In genomic region chr6:49966334-49966733, GRCh38 we compare ENCODE assay signal across 20 cellular contexts. TPM values are rescaled to one million over a fixed set of nuclear protein-coding genes. Genes with fewer than 3 reads are reported as not detected.
DNase-seq lines count a peak whose midpoint lies in the region; ATAC-seq and TF ChIP-seq lines count a peak whose summit lies in the region.
"Had no signal": no experiment of that assay in that cellular context is flagged by ENCODE, and none has a peak within 500 bp of the region (broad histone marks: within the 10 kb centered on the region; RNA-seq: fewer than 3 reads in every experiment).

No MANE protein-coding gene starts in this region.

- H3K27ac Mint-ChIP-seq in Calu3 (ENCODE audit: unreplicated experiment) (peak overlapping the region; percentile 43), endodermal cell (no peak overlapping the region)
- H3K27ac Mint-ChIP-seq: CD14-positive monocyte; CD8-positive, alpha-beta T cell; HFFc6; IgD-negative memory B cell had no signal

- H3K36me3 Mint-ChIP-seq in Calu3 (ENCODE audit: insufficient read depth, unreplicated experiment) = no peaks in the 10 kb centered on the region
- H3K36me3 Mint-ChIP-seq in endodermal cell (ENCODE audit: low read depth) = no peaks in the 10 kb centered on the region
- H3K36me3 Mint-ChIP-seq: CD14-positive monocyte; CD8-positive, alpha-beta T cell; IgD-negative memory B cell had no signal

- 29% methylated on average over 1 of the region's 2 CpGs for WGBS in HUES64
- 16 to 30% methylated on average over 2 of the region's 2 CpGs for WGBS in endodermal cell (ENCODE audit: insufficient coverage in 1 of 2, insufficient read length in 1 of 2), 2 experiments
- WGBS in suprapubic skin = 41% methylated on average over 2 of the region's 2 CpGs

- no peak for DNase-seq in Calu3
- peak; percentile 44 for DNase-seq in endodermal cell
- no peak for DNase-seq in suprapubic skin (ENCODE audit: low spot score in 2 of 2)
- no peak for DNase-seq in NCI-H1436 (lab: John Stamatoyannopoulos, UW)
- no peak for DNase-seq in head of caudate nucleus
- DNase-seq: CD8-positive, alpha-beta T cell; COR-L47; DND-41; GDM1; HCEC 1CT; HFFc6 had no signal

- H3K27ac ChIP-seq in HUES64 (ENCODE audit: low read depth, low read length) (peak overlapping the region; percentile 82; the same call in 1 of the 2 replicates), endodermal cell (ENCODE audit: low read depth, low read length) (no peak overlapping the region), iPS-18a (ENCODE audit: low read length) (peak overlapping the region; percentile 64), suprapubic skin (no peak overlapping the region)
- H3K27ac ChIP-seq: 22Rv1, HL-60 had no signal

- H3K4me3 ChIP-seq in HUES64 (ENCODE audit: low read length) = 0 out of 2 replicates have a peak overlapping the region, but pooled peaks have one; percentile 9
- H3K4me3 ChIP-seq in endodermal cell (ENCODE audit: low read length) = no peak overlapping the region
- H3K4me3 ChIP-seq in iPS-18a (ENCODE audit: low read length) = peak overlapping the region; percentile 1
- H3K4me3 ChIP-seq in suprapubic skin = no peak overlapping the region

- H3K9me3 Mint-ChIP-seq in Calu3 (ENCODE audit: low read depth, unreplicated experiment) (no peaks in the 10 kb centered on the region), endodermal cell (no peaks in the 10 kb centered on the region)

- TF ChIP-seq EP300 in suprapubic skin (IDR thresholded peaks at IDR 0.05) = no peak

- H3K27me3 Mint-ChIP-seq in Calu3 (ENCODE audit: unreplicated experiment) (no peaks in the 10 kb centered on the region), endodermal cell (ENCODE audit: insufficient read depth) (no peaks in the 10 kb centered on the region)
- H3K27me3 Mint-ChIP-seq: IgD-negative memory B cell had no signal

- intact Hi-C loops in Calu3 (cut with micrococcal nuclease; ENCODE audit: unreplicated experiment) (no loop called here), head of caudate nucleus (cut with DNase I) (no loop called here)

- H3K27me3 ChIP-seq in HUES64 (ENCODE audit: insufficient read depth, low read length) (no peaks in the 10 kb centered on the region), endodermal cell (ENCODE audit: control insufficient read depth, insufficient read depth, low read length, poor library complexity, severe bottlenecking) (no peaks in the 10 kb centered on the region), iPS-18a (ENCODE audit: control insufficient read depth, insufficient read depth, low read length) (no peaks in the 10 kb centered on the region), suprapubic skin (no peaks in the 10 kb centered on the region)

- H3K4me1 ChIP-seq in HUES64 (ENCODE audit: insufficient read depth, low read length) = peaks cover 47% of the 10 kb centered on the region
- no peaks in the 10 kb centered on the region for H3K4me1 ChIP-seq in endodermal cell (ENCODE audit: control insufficient read depth, insufficient read depth, low read length)
- peaks cover 35% of the 10 kb centered on the region for H3K4me1 ChIP-seq in iPS-18a (ENCODE audit: control insufficient read depth, low read depth, low read length)
- no peaks in the 10 kb centered on the region for H3K4me1 ChIP-seq in suprapubic skin

- no peak for ATAC-seq in GM19467 (IDR thresholded peaks at IDR 0.05; ENCODE audit: unreplicated experiment)
- ATAC-seq: CD8-positive, alpha-beta T cell had no signal

- no peak for TF ChIP-seq POLR2A in suprapubic skin (IDR thresholded peaks at IDR 0.05)

- H3K4me1 Mint-ChIP-seq in Calu3 (ENCODE audit: low read depth, unreplicated experiment) (no peaks in the 10 kb centered on the region), endodermal cell (no peaks in the 10 kb centered on the region)
- H3K4me1 Mint-ChIP-seq: CD14-positive monocyte, IgD-negative memory B cell had no signal

- BruUV-seq in Calu3 (replicated peaks; lab: Mats Ljungman, UMichigan) = no TSS peak

- CTCF ChIA-PET in Calu3 (lab: Charles Lee) = no interaction called here

- H3K4me3 Mint-ChIP-seq in Calu3 (ENCODE audit: low read depth, unreplicated experiment) = no peak overlapping the region
- no peak overlapping the region for H3K4me3 Mint-ChIP-seq in endodermal cell
- H3K4me3 Mint-ChIP-seq: CD14-positive monocyte; CD8-positive, alpha-beta T cell; HFFc6; IgD-negative memory B cell had no signal

- H3K9ac ChIP-seq in HUES64 (ENCODE audit: low read depth, low read length) = no peak overlapping the region
- no peak overlapping the region for H3K9ac ChIP-seq in endodermal cell (ENCODE audit: extremely low read depth, low read length, poor library complexity, severe bottlenecking)
- H3K9ac ChIP-seq in iPS-18a (ENCODE audit: low read length) = peak overlapping the region; percentile 15

- TF ChIP-seq CTCF in Calu3 (IDR thresholded peaks at IDR 0.05; ENCODE audit: unreplicated experiment) (no peak), endodermal cell (conservative IDR thresholded peaks at IDR 0.05) (no peak), suprapubic skin (IDR thresholded peaks at IDR 0.05) (no peak)

- H3K9me3 ChIP-seq in HUES64 (ENCODE audit: insufficient read depth, low read depth, low read length) (no peaks in the 10 kb centered on the region), endodermal cell (ENCODE audit: control insufficient read depth, low read length) (no peaks in the 10 kb centered on the region), iPS-18a (ENCODE audit: control insufficient read depth, low read depth, low read length) (no peaks in the 10 kb centered on the region), suprapubic skin (no peaks in the 10 kb centered on the region)

- H3K36me3 ChIP-seq in HUES64 (ENCODE audit: insufficient read depth, low read length) (no peaks in the 10 kb centered on the region), endodermal cell (ENCODE audit: control insufficient read depth, insufficient read depth, low read length) (no peaks in the 10 kb centered on the region), iPS-18a (ENCODE audit: control insufficient read depth, low read depth, low read length) (no peaks in the 10 kb centered on the region), suprapubic skin (no peaks in the 10 kb centered on the region)

RNA-seq across cellular contexts. Expression of gene DEFB114, which starts 2.4 kb away (rescaled TPM):
- not detected in 2 replicates for total RNA-seq in Calu3 (2022)
- not detected for polyA plus RNA-seq in HUES64 (2013, experiment 1 of 2)
- polyA plus RNA-seq in HUES64 (2013, experiment 2 of 2) = not detected
- total RNA-seq in endodermal cell = not detected
- polyA plus RNA-seq in endodermal cell (2013, experiment 1 of 2) = not detected
- polyA plus RNA-seq in endodermal cell (2013, experiment 2 of 2) = not detected
- total RNA-seq in suprapubic skin = not detected
- total RNA-seq: A673; CD8-positive, alpha-beta T cell; HFFc6 had no signal
- polyA plus RNA-seq: BJ, CD14-positive monocyte, IgD-negative memory B cell had no signal

RNA-seq across cellular contexts. Expression of gene DEFB113, which starts 3.1 kb away (rescaled TPM):
- not detected in 2 replicates for total RNA-seq in Calu3 (2022)
- polyA plus RNA-seq in HUES64 (2013, experiment 1 of 2) = not detected
- not detected for polyA plus RNA-seq in HUES64 (2013, experiment 2 of 2)
- total RNA-seq in endodermal cell = not detected
- polyA plus RNA-seq in endodermal cell (2013, experiment 1 of 2) = not detected
- not detected for polyA plus RNA-seq in endodermal cell (2013, experiment 2 of 2)
- not detected for total RNA-seq in suprapubic skin
- total RNA-seq: A673; CD8-positive, alpha-beta T cell; HFFc6 had no signal
- polyA plus RNA-seq: BJ, CD14-positive monocyte, IgD-negative memory B cell had no signal

RNA-seq across cellular contexts. Expression of gene DEFB110, which starts 55.5 kb away (rescaled TPM):
- total RNA-seq in Calu3 (2022) = not detected in 2 replicates
- not detected for polyA plus RNA-seq in HUES64 (2013, experiment 1 of 2)
- not detected for polyA plus RNA-seq in HUES64 (2013, experiment 2 of 2)
- not detected for total RNA-seq in endodermal cell
- not detected for polyA plus RNA-seq in endodermal cell (2013, experiment 1 of 2)
- not detected for polyA plus RNA-seq in endodermal cell (2013, experiment 2 of 2)
- total RNA-seq in suprapubic skin = not detected
- total RNA-seq: A673; CD8-positive, alpha-beta T cell; HFFc6 had no signal
- polyA plus RNA-seq: BJ, CD14-positive monocyte, IgD-negative memory B cell had no signal

Comparison
In these comparisons a context has a peak if more than half of its experiments do, and no peak if none do; other contexts are left out.
1. H3K27ac ChIP-seq: peak in HUES64 (single experiment) and iPS-18a (single experiment); none in endodermal cell (single experiment) and suprapubic skin (single experiment).
2. H3K4me3 ChIP-seq: peak in HUES64 (single experiment) and iPS-18a (single experiment); none in endodermal cell (single experiment) and suprapubic skin (single experiment).